Comparison of ENCODE assay signal across 20 cellular contexts in genomic region chr7:86931439-86931838, GRCh38.
DNase-seq lines count a peak whose midpoint lies in the region; ATAC-seq and TF ChIP-seq lines count a peak whose summit lies in the region.
"Had no signal": no experiment of that assay in that cellular context is flagged by ENCODE, and none has a peak within 500 bp of the region (broad histone marks: within the 10 kb centered on the region; RNA-seq: fewer than 3 reads in every experiment).

No MANE protein-coding gene starts in this region.

- POLR2A ChIA-PET in activated CD8-positive, alpha-beta T cell treated with anti-CD3 and anti-CD28 coated beads for 36 hours (lab: Charles Lee), result no interaction called here
- POLR2A ChIA-PET in activated CD8-positive, alpha-beta T cell treated with anti-CD3 and anti-CD28 coated beads, Interleukin-2, amount 10 ng/mL, durations not matched to agents 7 days and 5 days (lab: Charles Lee), result no interaction called here

- no peak for TF ChIP-seq CTCF in activated CD8-positive, alpha-beta T cell treated with anti-CD3 and anti-CD28 coated beads for 36 hours (IDR thresholded peaks at IDR 0.05)
- no peak for TF ChIP-seq CTCF in mammary epithelial cell (conservative IDR thresholded peaks at IDR 0.05 in 1 of 2, IDR thresholded peaks at IDR 0.05 in 1 of 2; ENCODE audit: extremely low read depth in 1 of 2, insufficient read depth in 1 of 2, low read depth in 1 of 2, low read length in 2 of 2)

- 62% methylated on average over 2 of the region's 2 CpGs for WGBS in mammary epithelial cell (ENCODE audit: low coverage, missing lambda C conversion rate)

- peak overlapping the region; percentile 10 for H3K27ac Mint-ChIP-seq in activated CD8-positive, alpha-beta T cell treated with anti-CD3 and anti-CD28 coated beads for 36 hours
- H3K27ac Mint-ChIP-seq in activated CD8-positive, alpha-beta T cell treated with anti-CD3 and anti-CD28 coated beads, Interleukin-2, amount 10 ng/mL, durations not matched to agents 7 days and 5 days, result no peak overlapping the region
- H3K27ac Mint-ChIP-seq: natural killer cell treated with Interleukin-12 subunit alpha and Interleukin-12 subunit beta and Interleukin-15 and Interleukin-18, amount 100 ng/mL, for 72 hours; WTC11 had no signal

- dilution Hi-C loops in mammary epithelial cell (cut with HindIII; ENCODE audit: low sequenced_read_pairs), result no loop called here

- H2AFZ ChIP-seq in mammary epithelial cell (ENCODE audit: low read depth, low read length), result no peak overlapping the region
- H2AFZ ChIP-seq: PC-9 had no signal

- H3K9me3 ChIP-seq in mammary epithelial cell (replicated peaks; ENCODE audit: insufficient read depth, low read length), result no peaks in the 10 kb centered on the region
- no peaks in the 10 kb centered on the region for H3K9me3 ChIP-seq in subcutaneous abdominal adipose tissue (ENCODE audit: control insufficient read depth in 5 of 5, low read length in 5 of 5)
- H3K9me3 ChIP-seq: A549, HAP-1, SJCRH30 had no signal

- CTCF ChIA-PET in activated CD8-positive, alpha-beta T cell treated with anti-CD3 and anti-CD28 coated beads for 36 hours (lab: Charles Lee), result interaction anchor here (1.8 to 3.0 kb wide), 2 partner anchors 217 to 305 kb away, joined by 6 to 12 read pairs; no protein-coding TSS in a partner anchor
- CTCF ChIA-PET in activated CD8-positive, alpha-beta T cell treated with anti-CD3 and anti-CD28 coated beads, Interleukin-2, amount 10 ng/mL, durations not matched to agents 7 days and 5 days (lab: Charles Lee), result interaction anchor here (8.3 kb wide), 1 partner anchor 219 kb away, joined by 87 read pairs; the partner anchor contains the start of gene DMTF1
- CTCF ChIA-PET in mammary epithelial cell (lab: Charles Lee; ENCODE audit: low non-redundant PET), result no interaction called here

- no peak overlapping the region for H3K4me3 Mint-ChIP-seq in activated CD8-positive, alpha-beta T cell treated with anti-CD3 and anti-CD28 coated beads for 36 hours
- no peak overlapping the region for H3K4me3 Mint-ChIP-seq in activated CD8-positive, alpha-beta T cell treated with anti-CD3 and anti-CD28 coated beads, Interleukin-2, amount 10 ng/mL, durations not matched to agents 7 days and 5 days
- H3K4me3 Mint-ChIP-seq: CD4-positive, CD25-positive, alpha-beta regulatory T cell; natural killer cell treated with Interleukin-12 subunit alpha and Interleukin-12 subunit beta and Interleukin-15 and Interleukin-18, amount 100 ng/mL, for 72 hours; WTC11 had no signal

- H3K36me3 Mint-ChIP-seq in activated CD8-positive, alpha-beta T cell treated with anti-CD3 and anti-CD28 coated beads for 36 hours (ENCODE audit: low read depth), result no peaks in the 10 kb centered on the region
- H3K36me3 Mint-ChIP-seq in activated CD8-positive, alpha-beta T cell treated with anti-CD3 and anti-CD28 coated beads, Interleukin-2, amount 10 ng/mL, durations not matched to agents 7 days and 5 days (ENCODE audit: low read depth), result no peaks in the 10 kb centered on the region
- H3K36me3 Mint-ChIP-seq: CD4-positive, CD25-positive, alpha-beta regulatory T cell; natural killer cell treated with Interleukin-12 subunit alpha and Interleukin-12 subunit beta and Interleukin-15 and Interleukin-18, amount 100 ng/mL, for 72 hours had no signal

- H3K4me1 ChIP-seq in mammary epithelial cell (ENCODE audit: insufficient read depth, low read length) (no peaks in the 10 kb centered on the region), subcutaneous abdominal adipose tissue (ENCODE audit: control insufficient read depth in 5 of 5, insufficient read depth in 5 of 5, low read length in 5 of 5) (peaks cover 0 to 7% (median 0%) of the 10 kb centered on the region in 5 donors)
- H3K4me1 ChIP-seq: A549, HAP-1, SJCRH30 had no signal

- intact Hi-C loops in activated CD8-positive, alpha-beta T cell treated with anti-CD3 and anti-CD28 coated beads for 36 hours (cut with micrococcal nuclease), result loop anchor here (10.0 kb wide), 1 partner anchor 483 kb away; no protein-coding TSS in a partner anchor
- intact Hi-C loops in mammary epithelial cell (cut with micrococcal nuclease), result no loop called here

- H3K27me3 Mint-ChIP-seq in activated CD8-positive, alpha-beta T cell treated with anti-CD3 and anti-CD28 coated beads for 36 hours, result peaks cover 6% of the 10 kb centered on the region
- H3K27me3 Mint-ChIP-seq in activated CD8-positive, alpha-beta T cell treated with anti-CD3 and anti-CD28 coated beads, Interleukin-2, amount 10 ng/mL, durations not matched to agents 7 days and 5 days (ENCODE audit: low read depth), result peaks cover 11% of the 10 kb centered on the region

- no peak overlapping the region for H3K4me3 ChIP-seq in mammary epithelial cell (replicated peaks in 1 of 3; ENCODE audit: insufficient read depth in 1 of 3, low read depth in 2 of 3, low read length in 3 of 3)
- no peak overlapping the region for H3K4me3 ChIP-seq in subcutaneous abdominal adipose tissue (ENCODE audit: low read depth in 1 of 5, low read length in 5 of 5)
- H3K4me3 ChIP-seq: A549, HAP-1, PC-9, SJCRH30 had no signal

- H3K9ac ChIP-seq in mammary epithelial cell (ENCODE audit: insufficient read depth, low read length) (no peak overlapping the region), subcutaneous abdominal adipose tissue (ENCODE audit: low read length in 5 of 5) (no peak overlapping the region)

- H3K4me1 Mint-ChIP-seq in activated CD8-positive, alpha-beta T cell treated with anti-CD3 and anti-CD28 coated beads for 36 hours (ENCODE audit: low read depth), result peaks cover 12% of the 10 kb centered on the region
- no peaks in the 10 kb centered on the region for H3K4me1 Mint-ChIP-seq in activated CD8-positive, alpha-beta T cell treated with anti-CD3 and anti-CD28 coated beads, Interleukin-2, amount 10 ng/mL, durations not matched to agents 7 days and 5 days (ENCODE audit: low read depth)
- H3K4me1 Mint-ChIP-seq: CD4-positive, CD25-positive, alpha-beta regulatory T cell had no signal

- no peaks in the 10 kb centered on the region for H4K20me1 ChIP-seq in mammary epithelial cell (ENCODE audit: insufficient read depth, low read length)

- H3K36me3 ChIP-seq in mammary epithelial cell (ENCODE audit: insufficient read depth, low read length) (no peaks in the 10 kb centered on the region), subcutaneous abdominal adipose tissue (ENCODE audit: control insufficient read depth in 5 of 5, insufficient read depth in 5 of 5, low read length in 5 of 5) (peaks cover 0 to 8% (median 4%) of the 10 kb centered on the region in 5 donors)
- H3K36me3 ChIP-seq: HAP-1, SJCRH30 had no signal

- ATAC-seq in activated CD8-positive, alpha-beta T cell treated with anti-CD3 and anti-CD28 coated beads for 36 hours, result peak; percentile 76
- ATAC-seq in activated CD8-positive, alpha-beta T cell treated with anti-CD3 and anti-CD28 coated beads, Interleukin-2, amount 10 ng/mL, durations not matched to agents 7 days and 5 days, result no peak
- ATAC-seq in HG02798 (IDR thresholded peaks at IDR 0.05; ENCODE audit: poor library complexity, unreplicated experiment), result peak; percentile 35

- no peaks in the 10 kb centered on the region for H3K79me2 ChIP-seq in mammary epithelial cell (ENCODE audit: insufficient read depth, low read length)

- no peak overlapping the region for H3K4me2 ChIP-seq in mammary epithelial cell (ENCODE audit: insufficient read depth, low read depth, low read length)
- H3K4me2 ChIP-seq: A549, PC-9 had no signal

- H3K9me3 Mint-ChIP-seq in activated CD8-positive, alpha-beta T cell treated with anti-CD3 and anti-CD28 coated beads for 36 hours, result no peaks in the 10 kb centered on the region
- H3K9me3 Mint-ChIP-seq in activated CD8-positive, alpha-beta T cell treated with anti-CD3 and anti-CD28 coated beads, Interleukin-2, amount 10 ng/mL, durations not matched to agents 7 days and 5 days (ENCODE audit: insufficient read depth), result no peaks in the 10 kb centered on the region
- H3K9me3 Mint-ChIP-seq: CD4-positive, CD25-positive, alpha-beta regulatory T cell; natural killer cell treated with Interleukin-12 subunit alpha and Interleukin-12 subunit beta and Interleukin-15 and Interleukin-18, amount 100 ng/mL, for 72 hours; WTC11 had no signal

- H3K27ac ChIP-seq in mammary epithelial cell (ENCODE audit: insufficient read depth, low read depth, low read length) (no peak overlapping the region), subcutaneous abdominal adipose tissue (ENCODE audit: low read depth, low read length) (peak overlapping the region; percentile 35)
- H3K27ac ChIP-seq: A549, PC-9, SJCRH30 had no signal

- no peaks in the 10 kb centered on the region for H3K27me3 ChIP-seq in mammary epithelial cell (ENCODE audit: insufficient read depth, low read length)
- H3K27me3 ChIP-seq in subcutaneous abdominal adipose tissue (ENCODE audit: control insufficient read depth in 5 of 5, insufficient read depth in 4 of 5, low read length in 5 of 5), result no peaks in the 10 kb centered on the region
- H3K27me3 ChIP-seq: SJCRH30 had no signal

- DNase-seq in activated CD8-positive, alpha-beta T cell treated with anti-CD3 and anti-CD28 coated beads for 36 hours, result no peak
- DNase-seq in activated CD8-positive, alpha-beta T cell treated with anti-CD3 and anti-CD28 coated beads, Interleukin-2, amount 10 ng/mL, durations not matched to agents 7 days and 5 days, result no peak
- no peak for DNase-seq in mammary epithelial cell
- no peak for DNase-seq in COLO829 (ENCODE audit: low spot score)
- no peak for DNase-seq in NCI-H2081 treated with DMSO at 0.1 percent for 48 hours (lab: John Stamatoyannopoulos, UW)
- no peak for DNase-seq in germinal center (ENCODE audit: low spot score)
- DNase-seq: activated gamma-delta T cell treated with Interleukin-2 at 50 U/mL for 16 hours; CD4-positive, CD25-positive, alpha-beta regulatory T cell; DMS53; NCI-H1417; NCI-H774; PC-9; posterior cingulate gyrus; SJCRH30 had no signal

- in situ Hi-C loops in mammary epithelial cell (cut with MboI; ENCODE audit: low sequenced_read_pairs in 2 of 2), result loop anchor here (10.0 kb wide), 3 partner anchors 203 to 303 kb away; no protein-coding TSS in a partner anchor

- BruUV-seq in mammary epithelial cell (replicated peaks; lab: Mats Ljungman, UMichigan), result TSS peak; percentile 60
